Comparison of ENCODE assay signal across 1 cellular context in the genomic region with DNA sequence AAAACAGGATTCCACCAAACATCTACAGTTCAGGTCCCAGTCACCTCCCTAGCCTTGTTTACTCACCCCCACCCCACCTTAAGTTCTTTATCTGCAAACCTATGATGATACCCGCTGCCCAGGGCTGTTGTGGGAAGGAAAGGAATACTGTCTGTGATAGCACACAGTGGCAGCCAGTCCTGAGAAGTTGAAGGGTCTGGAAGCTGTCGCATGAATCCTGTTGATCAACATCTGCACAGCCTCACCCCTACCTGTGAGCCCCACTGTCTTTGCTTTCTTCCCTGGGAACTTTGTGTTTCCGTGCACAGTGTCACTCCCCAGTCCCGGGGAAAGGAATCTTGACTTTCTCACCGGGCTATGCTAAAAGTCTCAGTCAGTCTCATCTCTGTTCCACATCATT.
TF ChIP-seq lines count a peak whose summit lies in the region.

No MANE protein-coding gene starts in this region.

TF ChIP-seq in SK-N-SH treated with all-trans-retinoic acid at 6 μM for 48 hours, 23 proteins besides CTCF, POLR2A, EP300 and RAD21 (continued from another document):
- TF ChIP-seq, protein P1, sequence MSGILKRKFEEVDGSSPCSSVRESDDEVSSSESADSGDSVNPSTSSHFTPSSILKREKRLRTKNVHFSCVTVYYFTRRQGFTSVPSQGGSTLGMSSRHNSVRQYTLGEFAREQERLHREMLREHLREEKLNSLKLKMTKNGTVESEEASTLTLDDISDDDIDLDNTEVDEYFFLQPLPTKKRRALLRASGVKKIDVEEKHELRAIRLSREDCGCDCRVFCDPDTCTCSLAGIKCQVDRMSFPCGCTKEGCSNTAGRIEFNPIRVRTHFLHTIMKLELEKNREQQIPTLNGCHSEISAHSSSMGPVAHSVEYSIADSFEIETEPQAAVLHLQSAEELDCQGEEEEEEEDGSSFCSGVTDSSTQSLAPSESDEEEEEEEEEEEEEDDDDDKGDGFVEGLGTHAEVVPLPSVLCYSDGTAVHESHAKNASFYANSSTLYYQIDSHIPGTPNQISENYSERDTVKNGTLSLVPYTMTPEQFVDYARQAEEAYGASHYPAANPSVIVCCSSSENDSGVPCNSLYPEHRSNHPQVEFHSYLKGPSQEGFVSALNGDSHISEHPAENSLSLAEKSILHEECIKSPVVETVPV (CRISPR knock-in tag; IDR thresholded peaks at IDR 0.05): no peak
- TF ChIP-seq ESRRG (CRISPR knock-in tag; IDR thresholded peaks at IDR 0.05) (no peak), TOX (CRISPR knock-in tag; IDR thresholded peaks at IDR 0.05; ENCODE audit: borderline replicate concordance) (no peak)
